Comparison of ENCODE assay signal across 22 cellular contexts in the genomic region with DNA sequence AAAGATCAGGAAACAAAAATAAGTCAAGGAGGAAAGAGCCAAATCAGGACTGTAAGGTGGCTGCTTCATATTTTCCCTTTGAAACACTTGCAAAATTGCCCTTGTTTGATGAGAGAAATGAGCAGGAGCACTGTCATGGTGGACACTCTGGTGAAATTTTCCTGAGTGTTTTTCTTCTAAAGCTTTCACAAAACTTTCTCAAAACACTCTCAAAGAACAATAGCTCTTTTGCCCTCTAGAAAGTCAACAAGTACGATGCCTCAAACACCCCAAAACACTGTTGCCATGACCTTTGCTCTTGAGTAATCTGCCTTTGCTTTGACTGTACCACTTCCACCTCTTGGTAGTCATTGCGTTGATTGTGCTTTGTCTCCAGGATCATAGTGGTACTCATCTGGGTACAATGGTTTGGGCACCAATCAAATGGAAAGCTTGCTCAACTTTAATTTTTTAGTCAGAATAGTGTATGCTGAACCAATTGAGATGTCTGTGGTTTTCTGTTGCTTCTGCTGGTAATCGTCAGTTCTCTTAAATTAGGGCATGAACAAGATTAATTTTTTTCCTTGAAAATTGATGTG. TPM values are rescaled to one million over a fixed set of nuclear protein-coding genes. Genes with fewer than 3 reads are reported as not detected.
A peak's percentile ranks its signal among the peaks of the same experiment; 100 is the strongest.
DNase-seq lines count a peak whose midpoint lies in the region; ATAC-seq, FAIRE-seq and TF ChIP-seq lines count a peak whose summit lies in the region.
"Had no signal": no experiment of that assay in that cellular context is flagged by ENCODE, and none has a peak within 500 bp of the region (broad histone marks: within the 10 kb centered on the region; RNA-seq: fewer than 3 reads in every experiment).

No MANE protein-coding gene starts in this region.

- H3K36me3 ChIP-seq in bronchial epithelial cell (ENCODE audit: control insufficient read depth, insufficient read depth, low read length): no peaks in the 10 kb centered on the region
- no peaks in the 10 kb centered on the region for H3K36me3 ChIP-seq in neural progenitor cell
- no peaks in the 10 kb centered on the region for H3K36me3 ChIP-seq in neuronal stem cell (replicated peaks in 1 of 2; ENCODE audit: control insufficient read depth in 2 of 2, insufficient read depth in 2 of 2, low read length in 2 of 2)
- H3K36me3 ChIP-seq: BLaER1 treated with 17β-estradiol and CSF1 and Interleukin-3, amounts not matched to agents 10 nM and 100 nM had no signal

- H3K4me3 ChIP-seq in bronchial epithelial cell (ENCODE audit: low read depth, low read length): no peak overlapping the region
- H3K4me3 ChIP-seq in neural progenitor cell: no peak overlapping the region
- H3K4me3 ChIP-seq in neuronal stem cell (ENCODE audit: low read length in 2 of 2): no peak overlapping the region
- H3K4me3 ChIP-seq: A549; BLaER1 treated with 17β-estradiol and CSF1 and Interleukin-3, amounts not matched to agents 10 nM and 100 nM had no signal

- DNase-seq in activated T-cell treated with anti-CD3 and anti-CD28 coated beads, Interleukin-2, amount 50 U/mL, for 72 hours: peak in 1 of 2 donors; percentile 5
- no peak for DNase-seq in activated T-cell treated with anti-CD3 and anti-CD28 coated beads, Interleukin-2, amount 50 U/mL, for 4 hours
- DNase-seq in amniotic epithelial cell (ENCODE audit: low read depth): peak; percentile 37
- DNase-seq in bronchial epithelial cell (ENCODE audit: low read depth): no peak
- no peak for DNase-seq in neural progenitor cell (ENCODE audit: low spot score)
- DNase-seq in neuronal stem cell (ENCODE audit: low spot score): no peak
- DNase-seq: AML-193; Caco-2; Calu3; CD4-positive, alpha-beta T cell; CD8-positive, alpha-beta T cell; DMS79 treated with DMSO at 0.1 percent for 48 hours; GF-D8 had no signal

- H3K14ac ChIP-seq in neuronal stem cell (ENCODE audit: low read length): no peak overlapping the region

- H3K4me3 Mint-ChIP-seq in activated T-cell treated with anti-CD3 and anti-CD28 coated beads, Interleukin-2, amount 50 U/mL, for 72 hours: no peak overlapping the region
- H3K4me3 Mint-ChIP-seq in activated T-cell treated with anti-CD3 and anti-CD28 coated beads, Interleukin-2, amount 50 U/mL, for 4 hours: no peak overlapping the region
- H3K4me3 Mint-ChIP-seq in neural progenitor cell: no peak overlapping the region
- H3K4me3 Mint-ChIP-seq: B cell; CD4-positive, alpha-beta T cell; CD8-positive, alpha-beta T cell had no signal

- H4K20me1 ChIP-seq in neural progenitor cell (ENCODE audit: low read depth): no peaks in the 10 kb centered on the region
- H4K20me1 ChIP-seq: BLaER1 treated with 17β-estradiol and CSF1 and Interleukin-3, amounts not matched to agents 10 nM and 100 nM had no signal

- H3K4me2 ChIP-seq in neural progenitor cell (no peak overlapping the region), neuronal stem cell (ENCODE audit: insufficient read depth, low read length, poor library complexity, severe bottlenecking) (no peak overlapping the region)
- H3K4me2 ChIP-seq: A549; BLaER1 treated with 17β-estradiol and CSF1 and Interleukin-3, amounts not matched to agents 10 nM and 100 nM had no signal

- H4K8ac ChIP-seq in neuronal stem cell (ENCODE audit: low read depth, low read length): no peak overlapping the region

- no peak overlapping the region for H2BK120ac ChIP-seq in neuronal stem cell (ENCODE audit: low read depth, low read length)

- no peak overlapping the region for H2BK12ac ChIP-seq in neuronal stem cell (ENCODE audit: low read length)

- no peak overlapping the region for H2AK5ac ChIP-seq in neuronal stem cell (ENCODE audit: low read depth, low read length)

- H2BK5ac ChIP-seq in neuronal stem cell (ENCODE audit: low read length): no peak overlapping the region

- H3K27me3 Mint-ChIP-seq in activated T-cell treated with anti-CD3 and anti-CD28 coated beads, Interleukin-2, amount 50 U/mL, for 72 hours (ENCODE audit: low read depth): peaks cover 6% of the 10 kb centered on the region
- H3K27me3 Mint-ChIP-seq in activated T-cell treated with anti-CD3 and anti-CD28 coated beads, Interleukin-2, amount 50 U/mL, for 4 hours (ENCODE audit: low read depth): no peaks in the 10 kb centered on the region
- H3K27me3 Mint-ChIP-seq in neural progenitor cell (ENCODE audit: insufficient read depth, low read depth): no peaks in the 10 kb centered on the region
- H3K27me3 Mint-ChIP-seq: CD4-positive, alpha-beta T cell had no signal

- H3K23ac ChIP-seq in neuronal stem cell (ENCODE audit: low read depth, low read length, poor library complexity): no peak overlapping the region

- H3K4me1 ChIP-seq in neural progenitor cell (no peaks in the 10 kb centered on the region), neuronal stem cell (ENCODE audit: control insufficient read depth in 2 of 2, insufficient read depth in 1 of 2, low read depth in 1 of 2, low read length in 2 of 2) (no peaks in the 10 kb centered on the region)

- no peak overlapping the region for H2BK15ac ChIP-seq in neuronal stem cell (ENCODE audit: low read length)

- H3K79me1 ChIP-seq in neuronal stem cell (ENCODE audit: low read depth, low read length): peaks cover 2% of the 10 kb centered on the region

- H3K9me3 ChIP-seq in neural progenitor cell (ENCODE audit: low read depth): no peaks in the 10 kb centered on the region
- H3K9me3 ChIP-seq in neuronal stem cell (replicated peaks in 1 of 2; ENCODE audit: control insufficient read depth in 2 of 2, insufficient read depth in 1 of 2, low read depth in 1 of 2, low read length in 2 of 2): no peaks in the 10 kb centered on the region
- H3K9me3 ChIP-seq: A549; BLaER1 treated with 17β-estradiol and CSF1 and Interleukin-3, amounts not matched to agents 10 nM and 100 nM; Caco-2 had no signal

- no peaks in the 10 kb centered on the region for H3K9me3 Mint-ChIP-seq in activated T-cell treated with anti-CD3 and anti-CD28 coated beads, Interleukin-2, amount 50 U/mL, for 72 hours
- H3K9me3 Mint-ChIP-seq in activated T-cell treated with anti-CD3 and anti-CD28 coated beads, Interleukin-2, amount 50 U/mL, for 4 hours: no peaks in the 10 kb centered on the region
- H3K9me3 Mint-ChIP-seq in neural progenitor cell: no peaks in the 10 kb centered on the region
- H3K9me3 Mint-ChIP-seq: CD4-positive, alpha-beta T cell; CD8-positive, alpha-beta T cell had no signal

- H3K9ac ChIP-seq in neural progenitor cell (no peak overlapping the region), neuronal stem cell (ENCODE audit: low read depth, low read length, poor library complexity) (no peak overlapping the region)
- H3K9ac ChIP-seq: BLaER1 treated with 17β-estradiol and CSF1 and Interleukin-3, amounts not matched to agents 10 nM and 100 nM had no signal

- H3K27ac ChIP-seq in neural progenitor cell: no peak overlapping the region
- no peak overlapping the region for H3K27ac ChIP-seq in neuronal stem cell (replicated peaks; ENCODE audit: low read length)
- H3K27ac ChIP-seq: 22Rv1; A549; BLaER1 treated with 17β-estradiol and CSF1 and Interleukin-3, amounts not matched to agents 10 nM and 100 nM; C4-2B had no signal

- TF ChIP-seq CTCF in bronchial epithelial cell (IDR thresholded peaks at IDR 0.05; ENCODE audit: insufficient read depth, low read length, severe bottlenecking): no peak
- no peak for TF ChIP-seq CTCF in neural progenitor cell (IDR thresholded peaks at IDR 0.05)

- no peak overlapping the region for H3K18ac ChIP-seq in neuronal stem cell (ENCODE audit: low read length)

- H3K4ac ChIP-seq in neuronal stem cell (ENCODE audit: low read length): no peak overlapping the region

- no peaks in the 10 kb centered on the region for H3K4me1 Mint-ChIP-seq in activated T-cell treated with anti-CD3 and anti-CD28 coated beads, Interleukin-2, amount 50 U/mL, for 72 hours (ENCODE audit: low read depth)
- no peaks in the 10 kb centered on the region for H3K4me1 Mint-ChIP-seq in activated T-cell treated with anti-CD3 and anti-CD28 coated beads, Interleukin-2, amount 50 U/mL, for 4 hours (ENCODE audit: low read depth)
- no peaks in the 10 kb centered on the region for H3K4me1 Mint-ChIP-seq in neural progenitor cell
- H3K4me1 Mint-ChIP-seq: B cell had no signal

- H3K27me3 ChIP-seq in bronchial epithelial cell (ENCODE audit: control insufficient read depth, insufficient read depth, low read length) (no peaks in the 10 kb centered on the region), neural progenitor cell (no peaks in the 10 kb centered on the region), neuronal stem cell (ENCODE audit: control insufficient read depth in 3 of 3, insufficient read depth in 3 of 3, low read depth in 1 of 3, low read length in 3 of 3) (no peaks in the 10 kb centered on the region)
- H3K27me3 ChIP-seq: BLaER1 treated with 17β-estradiol and CSF1 and Interleukin-3, amounts not matched to agents 10 nM and 100 nM had no signal

- H3K27ac Mint-ChIP-seq in activated T-cell treated with anti-CD3 and anti-CD28 coated beads, Interleukin-2, amount 50 U/mL, for 72 hours: no peak overlapping the region
- H3K27ac Mint-ChIP-seq in neural progenitor cell: no peak overlapping the region
- H3K27ac Mint-ChIP-seq: B cell; CD4-positive, alpha-beta T cell; CD8-positive, alpha-beta T cell had no signal

- H4K91ac ChIP-seq in neuronal stem cell (ENCODE audit: low read depth, low read length, poor library complexity): no peak overlapping the region

- H2AFZ ChIP-seq in neural progenitor cell (replicated peaks): peak overlapping the region; percentile 31
- H2AFZ ChIP-seq in neuronal stem cell (ENCODE audit: low read length): no peak overlapping the region

- no peaks in the 10 kb centered on the region for H3K36me3 Mint-ChIP-seq in activated T-cell treated with anti-CD3 and anti-CD28 coated beads, Interleukin-2, amount 50 U/mL, for 72 hours (ENCODE audit: insufficient read depth in 2 of 2)
- H3K36me3 Mint-ChIP-seq in activated T-cell treated with anti-CD3 and anti-CD28 coated beads, Interleukin-2, amount 50 U/mL, for 4 hours (ENCODE audit: insufficient read depth): no peaks in the 10 kb centered on the region
- no peaks in the 10 kb centered on the region for H3K36me3 Mint-ChIP-seq in neural progenitor cell
- H3K36me3 Mint-ChIP-seq: CD8-positive, alpha-beta T cell had no signal

- peak; percentile 52 to 86 for ATAC-seq in activated T-cell treated with anti-CD3 and anti-CD28 coated beads, Interleukin-2, amount 50 U/mL, for 72 hours (replicated peaks in 1 of 2)
- no peak for ATAC-seq in activated T-cell treated with anti-CD3 and anti-CD28 coated beads, Interleukin-2, amount 50 U/mL, for 4 hours
- no peak for ATAC-seq in HG02623 (IDR thresholded peaks at IDR 0.05; ENCODE audit: unreplicated experiment)
- ATAC-seq: A549; CD8-positive, alpha-beta T cell had no signal

- peak; percentile 73 for FAIRE-seq in bronchial epithelial cell (lab: Jason Lieb, UNC)
- FAIRE-seq: A549, D721Med, GM12891, GM19239 had no signal

- H3K79me2 ChIP-seq in neural progenitor cell (ENCODE audit: low read depth): no peaks in the 10 kb centered on the region

- no peaks in the 10 kb centered on the region for H3F3A ChIP-seq in neural progenitor cell (ENCODE audit: low read depth)

- WGBS in neuronal stem cell (ENCODE audit: extremely low coverage in 2 of 2, insufficient read length in 2 of 2, insufficient replicate concordance in 1 of 2), 2 donors: no CpG with 5 or more reads among the region's 3 CpGs

RNA-seq across cellular contexts. Expression of a gene that starts 13.2 kb away (rescaled TPM):
- total RNA-seq in activated T-cell treated with anti-CD3 and anti-CD28 coated beads, Interleukin-2, amount 50 U/mL, for 72 hours: under 1 TPM; 0.32 to 0.46 TPM
- total RNA-seq in activated T-cell treated with anti-CD3 and anti-CD28 coated beads, Interleukin-2, amount 50 U/mL, for 4 hours: under 1 TPM in 1 of 3 donors, not detected in 2; 0.05 TPM
- total RNA-seq in bronchial epithelial cell: 1.6 and 2.3 TPM in 2 replicates
- total RNA-seq in neural progenitor cell (ENCODE audit: low replicate concordance): 0.09 TPM in 1 of 2 replicates, not detected in the other
- polyA plus RNA-seq in neuronal stem cell (2013, experiment 1 of 2): 0.57 TPM
- polyA plus RNA-seq in neuronal stem cell (2013, experiment 2 of 2): 0.64 TPM
- total RNA-seq: B cell; CD4-positive, alpha-beta T cell; CD8-positive, alpha-beta T cell had no signal

Comparison
In these comparisons a context has a peak if more than half of its experiments do, and no peak if none do; other contexts are left out.
1. ATAC-seq: peak in activated T-cell treated with anti-CD3 and anti-CD28 coated beads, Interleukin-2, amount 50 U/mL, for 72 hours (2 of 2); none in activated T-cell treated with anti-CD3 and anti-CD28 coated beads, Interleukin-2, amount 50 U/mL, for 4 hours (0 of 2) and HG02623 (single experiment).